8 cellular contexts compared by ENCODE assay signal in the genomic region with DNA sequence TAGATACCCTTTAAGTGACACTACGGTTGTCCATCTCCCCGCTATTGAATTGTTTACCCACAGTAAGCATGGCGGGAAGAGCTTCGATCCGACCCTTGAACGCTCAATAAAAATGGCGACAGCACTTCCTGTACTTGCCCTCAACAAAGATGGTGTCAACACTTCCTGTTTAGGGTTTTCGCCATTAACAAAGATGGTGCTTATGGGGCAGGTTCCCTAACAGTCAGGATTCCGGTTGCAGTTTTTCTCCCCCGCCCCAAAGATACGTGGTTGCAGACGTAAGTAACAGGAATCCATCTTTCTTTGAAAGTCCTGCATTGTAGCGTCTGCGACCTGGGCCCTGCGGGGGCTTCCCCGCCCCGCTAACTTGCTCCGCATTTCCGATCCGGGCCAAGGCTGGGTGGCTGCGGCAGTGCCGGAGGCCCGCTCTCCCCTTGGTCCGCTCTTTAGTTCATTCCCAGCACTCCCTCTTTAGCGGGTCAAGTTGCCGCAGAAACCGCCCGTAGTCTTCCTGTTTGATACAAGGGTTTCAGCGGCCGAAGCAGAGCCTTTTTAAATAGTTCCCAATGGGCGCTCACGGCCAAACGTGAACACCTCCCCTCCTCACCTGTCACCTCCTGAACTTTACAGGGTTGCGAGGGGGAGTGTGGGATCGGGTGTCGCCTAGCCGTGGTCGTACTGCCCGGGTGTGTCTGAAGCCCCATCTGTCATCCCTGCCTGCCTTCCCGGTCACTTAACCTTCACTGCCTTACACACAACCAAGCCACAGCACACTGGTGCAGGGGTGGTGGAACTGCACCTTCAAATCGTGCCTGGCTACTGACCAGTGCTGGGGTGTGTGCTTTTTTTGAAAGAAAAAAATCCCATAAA. TPM values are rescaled to one million over a fixed set of nuclear protein-coding genes. Genes with fewer than 3 reads are reported as not detected.
A peak's percentile ranks its signal among the peaks of the same experiment; 100 is the strongest.
DNase-seq lines count a peak whose midpoint lies in the region; ATAC-seq and TF ChIP-seq lines count a peak whose summit lies in the region.

A gene (plus strand): TSS at position 181 of the 870 bp plus-strand sequence.

- peak within 1 kb of the TSS; percentile 87 for H3K27ac ChIP-seq in DOHH2 (ENCODE audit: low read depth, low read length)
- peak within 1 kb of the TSS; percentile 97 for H3K27ac ChIP-seq in GM23248

- no peaks in the 10 kb centered on the region; the same call in 1 of the 2 replicates for H3K36me3 ChIP-seq in DOHH2 (ENCODE audit: control insufficient read depth, low read length)
- no peaks in the 10 kb centered on the region for H3K36me3 ChIP-seq in GM23248 (ENCODE audit: low read depth)

- peak within 1 kb of the TSS; percentile 99 to 100 (median 100) for H3K27ac Mint-ChIP-seq in naive B cell
- peak within 1 kb of the TSS; percentile 100 for H3K27ac Mint-ChIP-seq in stimulated activated memory B cell treated with anti-CD40 and anti-IgM and Interleukin-4, amounts not matched to agents 10 μg/mL and 1 μg/mL and 100 μg/mL, for 72 hours

- H3K9ac ChIP-seq in GM23248 = peak within 1 kb of the TSS; percentile 97

- peaks cover 14 to 16% of the 10 kb centered on the region in 2 donors for H3K36me3 Mint-ChIP-seq in naive B cell
- H3K36me3 Mint-ChIP-seq in stimulated activated memory B cell treated with anti-CD40 and anti-IgM and Interleukin-4, amounts not matched to agents 10 μg/mL and 1 μg/mL and 100 μg/mL, for 72 hours = peaks cover 10% of the 10 kb centered on the region

- H3K9me3 Mint-ChIP-seq in naive B cell = peaks cover 0 to 5% (median 0%) of the 10 kb centered on the region in 7 donors
- no peaks in the 10 kb centered on the region for H3K9me3 Mint-ChIP-seq in stimulated activated memory B cell treated with anti-CD40 and anti-IgM and Interleukin-4, amounts not matched to agents 10 μg/mL and 1 μg/mL and 100 μg/mL, for 72 hours

- 1% methylated on average over 41 of the region's 41 CpGs for WGBS in GM23248 (ENCODE audit: low coverage in 1 of 2, low lambda C conversion rate in 2 of 2, missing lambda C conversion rate in 2 of 2), 2 experiments

- H3F3A ChIP-seq in DOHH2 (ENCODE audit: control insufficient read depth, insufficient read depth) = no peaks in the 10 kb centered on the region
- peaks cover 5% of the 10 kb centered on the region; the same call in 1 of the 2 replicates for H3F3A ChIP-seq in GM23248 (ENCODE audit: insufficient read depth)

- H3K27me3 ChIP-seq in DOHH2 (ENCODE audit: control insufficient read depth, low read length) = peaks cover 3% of the 10 kb centered on the region
- H3K27me3 ChIP-seq in GM23248 (replicated peaks; ENCODE audit: insufficient read depth) = no peaks in the 10 kb centered on the region

- peak; percentile 97 for DNase-seq in GM23248
- DNase-seq in Kasumi-1 (lab: John Stamatoyannopoulos, UW) = peak; percentile 94 to 96
- peak; percentile 94 for DNase-seq in RPMI7951 (ENCODE audit: low read depth)
- DNase-seq in activated T-helper 1 cell treated with anti-CD3 and anti-CD28 coated beads, Interleukin-2, amount 50 U/mL, for 16 hours (ENCODE audit: low read depth in 1 of 2, low spot score in 1 of 2) = peak; percentile 60 to 75
- DNase-seq in fibroblast of gingiva (ENCODE audit: low read depth) = peak; percentile 99
- peak; percentile 94 for DNase-seq in naive B cell

- no peaks in the 10 kb centered on the region for H3K9me2 ChIP-seq in DOHH2 (replicated peaks; ENCODE audit: control insufficient read depth, low read length)
- H3K9me2 ChIP-seq in GM23248 (ENCODE audit: insufficient read depth) = no peaks in the 10 kb centered on the region

- H3K4me3 Mint-ChIP-seq in naive B cell = peak within 1 kb of the TSS; percentile 93 to 99 (median 98)
- peak within 1 kb of the TSS; percentile 100 for H3K4me3 Mint-ChIP-seq in stimulated activated memory B cell treated with anti-CD40 and anti-IgM and Interleukin-4, amounts not matched to agents 10 μg/mL and 1 μg/mL and 100 μg/mL, for 72 hours

- H3K4me1 Mint-ChIP-seq in naive B cell = peaks cover 16 to 32% (median 28%) of the 10 kb centered on the region in 3 donors
- H3K4me1 Mint-ChIP-seq in stimulated activated memory B cell treated with anti-CD40 and anti-IgM and Interleukin-4, amounts not matched to agents 10 μg/mL and 1 μg/mL and 100 μg/mL, for 72 hours = peaks cover 32% of the 10 kb centered on the region

- H2AFZ ChIP-seq in GM23248 = peak within 1 kb of the TSS; percentile 98

- ATAC-seq in naive B cell (ENCODE audit: low read depth in 2 of 2) = peak; percentile 92 to 93
- ATAC-seq in stimulated activated memory B cell treated with anti-CD40 and anti-IgM and Interleukin-4, amounts not matched to agents 10 μg/mL and 1 μg/mL and 100 μg/mL, for 72 hours = peak; percentile 98

- H4K20me1 ChIP-seq in DOHH2 (ENCODE audit: control insufficient read depth, insufficient read depth, low read depth, low read length) (no peaks in the 10 kb centered on the region), GM23248 (ENCODE audit: insufficient read depth) (no peaks in the 10 kb centered on the region)

- peak within 1 kb of the TSS; percentile 96 for H3K4me3 ChIP-seq in DOHH2 (ENCODE audit: low read length)
- H3K4me3 ChIP-seq in GM23248 = peak within 1 kb of the TSS; percentile 86

- H3K9me3 ChIP-seq in DOHH2 (ENCODE audit: control insufficient read depth, insufficient read depth, low read length) (peaks cover 2% of the 10 kb centered on the region; the same call in 1 of the 2 replicates), GM23248 (ENCODE audit: low read depth) (no peaks in the 10 kb centered on the region)

- no peak for TF ChIP-seq CTCF in DOHH2 (IDR thresholded peaks at IDR 0.05; ENCODE audit: low read depth, low read length, poor library complexity, severe bottlenecking)

- in situ Hi-C loops in GM23248 (cut with MboI) = no loop called here

- peaks cover 14 to 27% (median 23%) of the 10 kb centered on the region in 3 donors for H3K27me3 Mint-ChIP-seq in naive B cell
- peaks cover 22% of the 10 kb centered on the region for H3K27me3 Mint-ChIP-seq in stimulated activated memory B cell treated with anti-CD40 and anti-IgM and Interleukin-4, amounts not matched to agents 10 μg/mL and 1 μg/mL and 100 μg/mL, for 72 hours

- H3K4me1 ChIP-seq in DOHH2 (ENCODE audit: control insufficient read depth, low read length) (peaks cover 29% of the 10 kb centered on the region), GM23248 (ENCODE audit: insufficient read depth) (peaks cover 8% of the 10 kb centered on the region)

- H3K4me2 ChIP-seq in DOHH2 (ENCODE audit: low read length) (peak within 1 kb of the TSS; percentile 95), GM23248 (ENCODE audit: unreplicated experiment) (peak within 1 kb of the TSS; percentile 75)

- peaks cover 14% of the 10 kb centered on the region for H3K79me2 ChIP-seq in DOHH2 (ENCODE audit: control insufficient read depth, low read length)
- H3K79me2 ChIP-seq in GM23248 (ENCODE audit: insufficient read depth) = 0 out of 2 replicates have a peak, but pooled peaks cover 4% of the 10 kb centered on the region

RNA-seq across cellular contexts. Expression of the gene that starts here (rescaled TPM):
- total RNA-seq in GM23248 (2014; rRNA removed; shearing (Covaris generic)) = 12.9 and 21.5 TPM in 2 replicates
- 18.6 and 19.6 TPM in 2 replicates for polyA plus RNA-seq in GM23248 (2016; fragmentation: Nextera tagmentation; extraction: Ambion mirVana)
- total RNA-seq in RPMI7951 (2014; rRNA removed; shearing (Covaris generic)) = 26.7 and 27.1 TPM in 2 replicates
- polyA plus RNA-seq in naive B cell (ENCODE audit: low read depth in 6 of 6) = 10 to 100 TPM; 11.1 to 21.1 (median 11.1) TPM

Comparison
In these comparisons a context has a peak if more than half of its experiments do, and no peak if none do; other contexts are left out.
1. Peak in every context shown above with its lines: DNase-seq, ATAC-seq, H3K4me3 ChIP-seq and H3K27ac ChIP-seq.